Comparison of ENCODE assay signal across 1 cellular context in genomic region chr6:10756085-10756484, GRCh38.
TF ChIP-seq lines count a peak whose summit lies in the region.

No MANE protein-coding gene starts in this region.

TF ChIP-seq in K562, 482 proteins besides CTCF, POLR2A, EP300 and RAD21:
- TF ChIP-seq, protein P1, sequence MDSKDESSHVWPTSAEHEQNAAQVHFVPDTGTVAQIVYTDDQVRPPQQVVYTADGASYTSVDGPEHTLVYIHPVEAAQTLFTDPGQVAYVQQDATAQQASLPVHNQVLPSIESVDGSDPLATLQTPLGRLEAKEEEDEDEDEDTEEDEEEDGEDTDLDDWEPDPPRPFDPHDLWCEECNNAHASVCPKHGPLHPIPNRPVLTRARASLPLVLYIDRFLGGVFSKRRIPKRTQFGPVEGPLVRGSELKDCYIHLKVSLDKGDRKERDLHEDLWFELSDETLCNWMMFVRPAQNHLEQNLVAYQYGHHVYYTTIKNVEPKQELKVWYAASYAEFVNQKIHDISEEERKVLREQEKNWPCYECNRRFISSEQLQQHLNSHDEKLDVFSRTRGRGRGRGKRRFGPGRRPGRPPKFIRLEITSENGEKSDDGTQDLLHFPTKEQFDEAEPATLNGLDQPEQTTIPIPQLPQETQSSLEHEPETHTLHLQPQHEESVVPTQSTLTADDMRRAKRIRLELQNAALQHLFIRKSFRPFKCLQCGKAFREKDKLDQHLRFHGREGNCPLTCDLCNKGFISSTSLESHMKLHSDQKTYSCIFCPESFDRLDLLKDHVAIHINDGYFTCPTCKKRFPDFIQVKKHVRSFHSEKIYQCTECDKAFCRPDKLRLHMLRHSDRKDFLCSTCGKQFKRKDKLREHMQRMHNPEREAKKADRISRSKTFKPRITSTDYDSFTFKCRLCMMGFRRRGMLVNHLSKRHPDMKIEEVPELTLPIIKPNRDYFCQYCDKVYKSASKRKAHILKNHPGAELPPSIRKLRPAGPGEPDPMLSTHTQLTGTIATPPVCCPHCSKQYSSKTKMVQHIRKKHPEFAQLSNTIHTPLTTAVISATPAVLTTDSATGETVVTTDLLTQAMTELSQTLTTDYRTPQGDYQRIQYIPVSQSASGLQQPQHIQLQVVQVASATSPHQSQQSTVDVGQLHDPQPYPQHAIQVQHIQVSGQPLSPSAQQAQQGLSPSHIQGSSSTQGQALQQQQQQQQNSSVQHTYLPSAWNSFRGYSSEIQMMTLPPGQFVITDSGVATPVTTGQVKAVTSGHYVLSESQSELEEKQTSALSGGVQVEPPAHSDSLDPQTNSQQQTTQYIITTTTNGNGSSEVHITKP (IDR thresholded peaks at IDR 0.05; ENCODE audit: partially characterized antibody) = peak; percentile 76
- TF ChIP-seq ZNF57 (CRISPR knock-in tag; IDR thresholded peaks at IDR 0.05) (no peak), ZNF79 (CRISPR knock-in tag; IDR thresholded peaks at IDR 0.05; ENCODE audit: low read depth) (no peak), TGIF2 (CRISPR knock-in tag; IDR thresholded peaks at IDR 0.05) (no peak), ATF7 (IDR thresholded peaks at IDR 0.05) (no peak), THAP7 (CRISPR knock-in tag; IDR thresholded peaks at IDR 0.05) (no peak), GTF2A2 (tag; IDR thresholded peaks at IDR 0.05) (no peak)
- TF ChIP-seq, protein P2, sequence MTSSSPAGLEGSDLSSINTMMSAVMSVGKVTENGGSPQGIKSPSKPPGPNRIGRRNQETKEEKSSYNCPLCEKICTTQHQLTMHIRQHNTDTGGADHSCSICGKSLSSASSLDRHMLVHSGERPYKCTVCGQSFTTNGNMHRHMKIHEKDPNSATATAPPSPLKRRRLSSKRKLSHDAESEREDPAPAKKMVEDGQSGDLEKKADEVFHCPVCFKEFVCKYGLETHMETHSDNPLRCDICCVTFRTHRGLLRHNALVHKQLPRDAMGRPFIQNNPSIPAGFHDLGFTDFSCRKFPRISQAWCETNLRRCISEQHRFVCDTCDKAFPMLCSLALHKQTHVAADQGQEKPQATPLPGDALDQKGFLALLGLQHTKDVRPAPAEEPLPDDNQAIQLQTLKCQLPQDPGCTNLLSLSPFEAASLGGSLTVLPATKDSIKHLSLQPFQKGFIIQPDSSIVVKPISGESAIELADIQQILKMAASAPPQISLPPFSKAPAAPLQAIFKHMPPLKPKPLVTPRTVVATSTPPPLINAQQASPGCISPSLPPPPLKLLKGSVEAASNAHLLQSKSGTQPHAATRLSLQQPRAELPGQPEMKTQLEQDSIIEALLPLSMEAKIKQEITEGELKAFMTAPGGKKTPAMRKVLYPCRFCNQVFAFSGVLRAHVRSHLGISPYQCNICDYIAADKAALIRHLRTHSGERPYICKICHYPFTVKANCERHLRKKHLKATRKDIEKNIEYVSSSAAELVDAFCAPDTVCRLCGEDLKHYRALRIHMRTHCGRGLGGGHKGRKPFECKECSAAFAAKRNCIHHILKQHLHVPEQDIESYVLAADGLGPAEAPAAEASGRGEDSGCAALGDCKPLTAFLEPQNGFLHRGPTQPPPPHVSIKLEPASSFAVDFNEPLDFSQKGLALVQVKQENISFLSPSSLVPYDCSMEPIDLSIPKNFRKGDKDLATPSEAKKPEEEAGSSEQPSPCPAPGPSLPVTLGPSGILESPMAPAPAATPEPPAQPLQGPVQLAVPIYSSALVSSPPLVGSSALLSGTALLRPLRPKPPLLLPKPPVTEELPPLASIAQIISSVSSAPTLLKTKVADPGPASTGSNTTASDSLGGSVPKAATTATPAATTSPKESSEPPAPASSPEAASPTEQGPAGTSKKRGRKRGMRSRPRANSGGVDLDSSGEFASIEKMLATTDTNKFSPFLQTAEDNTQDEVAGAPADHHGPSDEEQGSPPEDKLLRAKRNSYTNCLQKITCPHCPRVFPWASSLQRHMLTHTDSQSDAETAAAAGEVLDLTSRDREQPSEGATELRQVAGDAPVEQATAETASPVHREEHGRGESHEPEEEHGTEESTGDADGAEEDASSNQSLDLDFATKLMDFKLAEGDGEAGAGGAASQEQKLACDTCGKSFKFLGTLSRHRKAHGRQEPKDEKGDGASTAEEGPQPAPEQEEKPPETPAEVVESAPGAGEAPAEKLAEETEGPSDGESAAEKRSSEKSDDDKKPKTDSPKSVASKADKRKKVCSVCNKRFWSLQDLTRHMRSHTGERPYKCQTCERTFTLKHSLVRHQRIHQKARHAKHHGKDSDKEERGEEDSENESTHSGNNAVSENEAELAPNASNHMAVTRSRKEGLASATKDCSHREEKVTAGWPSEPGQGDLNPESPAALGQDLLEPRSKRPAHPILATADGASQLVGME (CRISPR knock-in tag; IDR thresholded peaks at IDR 0.05) = no peak
TF ChIP-seq in K562: peak in this region for 1.
